Comparison of ENCODE assay signal across 8 cellular contexts in the genomic region with DNA sequence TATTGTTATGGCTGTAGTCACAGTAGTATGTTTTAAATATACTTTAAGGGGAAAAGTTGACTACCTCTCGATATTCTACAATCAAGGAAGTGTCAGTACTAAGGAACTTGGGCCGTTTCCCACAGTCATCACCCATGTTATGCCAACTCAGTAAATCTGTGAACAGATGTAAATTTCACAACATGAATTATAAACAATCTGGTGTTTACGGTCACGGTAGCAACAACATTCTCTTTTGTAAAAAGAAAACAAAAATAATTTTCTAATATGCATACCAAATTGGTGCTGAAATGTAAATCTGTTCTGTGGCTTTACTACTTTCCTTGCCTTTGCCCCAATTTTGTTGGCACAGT.
DNase-seq lines count a peak whose midpoint lies in the region; ATAC-seq and TF ChIP-seq lines count a peak whose summit lies in the region.

No MANE protein-coding gene starts in this region.

- peak overlapping the region; percentile 79 for H3K9ac ChIP-seq in KMS-11

- CTCF ChIA-PET in AG04449 (lab: Yijun Ruan, JAX): interaction anchor here (0.8 to 5.1 kb wide), 19 partner anchors 11 to 378 kb away, joined by 3 to 138 read pairs (median 6); no protein-coding TSS in a partner anchor

- DNase-seq in AG04449 (ENCODE audit: low read depth, low spot score): no peak
- DNase-seq in cerebellar cortex (ENCODE audit: low spot score): peak; percentile 20
- DNase-seq in NCI-H510A (lab: John Stamatoyannopoulos, UW): no peak
- DNase-seq in cortex of kidney (lab: John Stamatoyannopoulos, UW): no peak

- peak overlapping the region; percentile 59 for H3K4me2 ChIP-seq in KMS-11

- no peaks in the 10 kb centered on the region for H4K20me1 ChIP-seq in KMS-11 (ENCODE audit: insufficient read depth)

- no peaks in the 10 kb centered on the region for H3K27me3 ChIP-seq in KMS-11 (ENCODE audit: insufficient read depth, low read depth)
- H3K27me3 ChIP-seq in muscle layer of duodenum (ENCODE audit: low read depth, low read length): no peaks in the 10 kb centered on the region

- TF ChIP-seq CTCF in AG04449 (IDR thresholded peaks at IDR 0.05; ENCODE audit: insufficient read depth, low read length, missing control alignments): no peak
- no peak for TF ChIP-seq CTCF in KMS-11 (conservative IDR thresholded peaks at IDR 0.05; ENCODE audit: low read depth, low read length)

- H3K79me2 ChIP-seq in KMS-11 (ENCODE audit: insufficient read depth, low read depth): peaks cover 49% of the 10 kb centered on the region

- no peaks in the 10 kb centered on the region for H3K9me3 ChIP-seq in muscle layer of duodenum (ENCODE audit: control insufficient read depth in 1 of 2, low read length in 2 of 2)

- H3K27ac ChIP-seq in KMS-11 (peak overlapping the region; percentile 87), muscle layer of duodenum (ENCODE audit: low read length) (peak overlapping the region; percentile 91)

- peak overlapping the region; percentile 85; the same call in 1 of the 2 replicates for H2AFZ ChIP-seq in KMS-11 (ENCODE audit: low read depth)

- H3K36me3 ChIP-seq in KMS-11 (ENCODE audit: insufficient read depth) (no peaks in the 10 kb centered on the region), muscle layer of duodenum (ENCODE audit: control insufficient read depth in 1 of 2, insufficient read depth in 2 of 2, low read length in 2 of 2) (peaks cover 0 to 13% of the 10 kb centered on the region in 2 donors)

- POLR2A ChIA-PET in AG04449 (lab: Yijun Ruan, JAX): interaction anchor here (0.7 to 2.0 kb wide), 4 partner anchors 8 to 205 kb away, joined by 3 to 6 read pairs (median 4); no protein-coding TSS in a partner anchor

- H3K4me1 ChIP-seq in KMS-11 (ENCODE audit: low read depth, poor library complexity, severe bottlenecking): peaks cover 28% of the 10 kb centered on the region
- H3K4me1 ChIP-seq in muscle layer of duodenum (ENCODE audit: control insufficient read depth in 1 of 2, insufficient read depth in 2 of 2, low read length in 2 of 2): peaks cover 14 to 39% of the 10 kb centered on the region in 2 donors

- ATAC-seq in HG02885 (IDR thresholded peaks at IDR 0.05; ENCODE audit: poor library complexity, unreplicated experiment) (no peak), GM21515 (IDR thresholded peaks at IDR 0.05; ENCODE audit: unreplicated experiment) (no peak)

- H3K4me3 ChIP-seq in AG04449 (ENCODE audit: low read depth, low read length) (peak overlapping the region; percentile 83), KMS-11 (IDR thresholded peaks at IDR 0.05; ENCODE audit: insufficient read depth, low read depth, low read length) (no peak overlapping the region), muscle layer of duodenum (ENCODE audit: low read depth in 1 of 2, low read length in 2 of 2) (peak overlapping the region; percentile 87 to 92)
